9 cellular contexts compared by ENCODE assay signal in the genomic region with DNA sequence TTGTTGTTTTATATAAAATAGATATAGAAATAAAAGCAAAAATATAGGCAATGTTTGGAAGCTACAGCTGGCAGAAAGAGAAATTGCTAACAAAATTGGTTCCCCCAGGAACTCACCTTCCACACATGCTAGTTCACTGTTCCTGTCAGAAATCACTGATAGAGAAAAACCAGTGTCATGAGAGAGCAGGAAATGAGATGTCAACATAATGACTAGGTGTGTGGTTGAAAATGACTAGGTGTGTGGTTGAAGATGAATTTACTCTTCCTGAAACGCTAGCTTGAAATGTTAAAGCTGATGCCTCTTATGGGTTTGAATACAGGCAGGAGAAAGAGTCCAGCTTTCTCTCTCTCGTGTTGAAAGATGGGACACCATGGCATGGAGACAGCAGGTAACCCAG.
DNase-seq lines count a peak whose midpoint lies in the region; ATAC-seq and TF ChIP-seq lines count a peak whose summit lies in the region.
"Had no signal": no experiment of that assay in that cellular context is flagged by ENCODE, and none has a peak within 500 bp of the region (broad histone marks: within the 10 kb centered on the region; RNA-seq: fewer than 3 reads in every experiment).

No MANE protein-coding gene starts in this region.

- H3K27me3 Mint-ChIP-seq in nephron progenitor cell (ENCODE audit: low read depth, poor library complexity): peaks cover 14% of the 10 kb centered on the region

- H3K4me1 Mint-ChIP-seq in nephron progenitor cell: no peaks in the 10 kb centered on the region

- H3K4me3 Mint-ChIP-seq in nephron progenitor cell: no peak overlapping the region

- ATAC-seq in GM19351 (IDR thresholded peaks at IDR 0.05; ENCODE audit: unreplicated experiment): peak; percentile 96
- peak; percentile 87 for ATAC-seq in HG03025 (IDR thresholded peaks at IDR 0.05; ENCODE audit: low FRiP score, unreplicated experiment)
- ATAC-seq: foreskin keratinocyte had no signal

- H3K36me3 Mint-ChIP-seq in nephron progenitor cell (ENCODE audit: low read depth): no peaks in the 10 kb centered on the region

- in situ Hi-C loops in GM13976 (cut with MboI; ENCODE audit: low sequenced_read_pairs, unreplicated experiment): no loop called here

- TF ChIP-seq CTCF in GM13976 (IDR thresholded peaks at IDR 0.05; ENCODE audit: borderline replicate concordance, control extremely low read depth, extremely low read depth, insufficient read depth, missing control alignments) (no peak), nephron progenitor cell (IDR thresholded peaks at IDR 0.05) (no peak)

- DNase-seq in GM13976 (ENCODE audit: low spot score) (peak; percentile 66), NCI-H69 (lab: John Stamatoyannopoulos, UW) (peak; percentile 91), GOT3 (lab: John Stamatoyannopoulos, UW) (no peak), NCI-H526 (lab: John Stamatoyannopoulos, UW) (no peak), nephron progenitor cell (no peak)
- no peak for DNase-seq in stimulated activated CD4-positive, alpha-beta T cell treated with anti-CD3 and anti-CD28 coated beads, Interleukin-1b, Interleukin-23, amount 100 ng/mL, for 48 hours

- no peak overlapping the region for H3K27ac Mint-ChIP-seq in nephron progenitor cell

- H3K9me3 Mint-ChIP-seq in nephron progenitor cell: no peaks in the 10 kb centered on the region

Comparison
In these comparisons a context has a peak if more than half of its experiments do, and no peak if none do; other contexts are left out.
1. DNase-seq: peak in GM13976 (single experiment) and NCI-H69 (single experiment); none in stimulated activated CD4-positive, alpha-beta T cell treated with anti-CD3 and anti-CD28 coated beads, Interleukin-1b, Interleukin-23, amount 100 ng/mL, for 48 hours (single experiment), GOT3 (single experiment), NCI-H526 (0 of 2) and nephron progenitor cell (single experiment).